ENCODE assay signal across 18 cellular contexts in genomic region chr14:62778310-62778709, GRCh38.
DNase-seq lines count a peak whose midpoint lies in the region; ATAC-seq, FAIRE-seq and TF ChIP-seq lines count a peak whose summit lies in the region.
"Had no signal": no experiment of that assay in that cellular context is flagged by ENCODE, and none has a peak within 500 bp of the region (broad histone marks: within the 10 kb centered on the region; RNA-seq: fewer than 3 reads in every experiment).

No MANE protein-coding gene starts in this region.

- H3K27ac ChIP-seq in A549, result no peak overlapping the region
- H3K27ac ChIP-seq in IMR-90 (ENCODE audit: insufficient read depth, low read length), result peak overlapping the region; percentile 9; the same call in 1 of the 2 replicates

- no peaks in the 10 kb centered on the region for H3K36me3 ChIP-seq in IMR-90 (ENCODE audit: control insufficient read depth, insufficient read depth, low read length)
- H3K36me3 ChIP-seq in endocrine pancreas (ENCODE audit: control insufficient read depth, insufficient read depth, low read length), result no peaks in the 10 kb centered on the region
- H3K36me3 ChIP-seq: HAP-1 had no signal

- H3K4me2 ChIP-seq in A549 (peak overlapping the region; percentile 9; the same call in 1 of the 3 replicates), IMR-90 (ENCODE audit: low read depth, low read length) (no peak overlapping the region)
- H3K4me2 ChIP-seq: GM23338 had no signal

- no peaks in the 10 kb centered on the region for H3K9me3 ChIP-seq in A549
- no peaks in the 10 kb centered on the region for H3K9me3 ChIP-seq in IMR-90 (ENCODE audit: control insufficient read depth, insufficient read depth, low read length)
- H3K9me3 ChIP-seq in endocrine pancreas (ENCODE audit: control insufficient read depth, low read length), result no peaks in the 10 kb centered on the region
- H3K9me3 ChIP-seq: HAP-1 had no signal

- H3K18ac ChIP-seq in IMR-90 (ENCODE audit: low read depth, low read length), result peak overlapping the region; percentile 81

- H3K79me1 ChIP-seq in IMR-90 (ENCODE audit: low read depth in 1 of 2, low read length in 2 of 2), result no peaks in the 10 kb centered on the region

- 37% methylated on average over 2 of the region's 2 CpGs for WGBS in A549 (ENCODE audit: missing lambda C conversion rate)
- WGBS in IMR-90 (ENCODE audit: extremely low coverage in 2 of 2, insufficient read length in 1 of 2), 2 experiments, result no CpG with 5 or more reads among the region's 2 CpGs

- peaks cover 24% of the 10 kb centered on the region for H3K9me3 Mint-ChIP-seq in activated naive CD4-positive, alpha-beta T cell treated with anti-CD3 and anti-CD28 coated beads, Interleukin-2, amount 10 ng/mL, durations not matched to agents 7 days and 5 days

- ATAC-seq in A549, result no peak
- ATAC-seq in IMR-90 (ENCODE audit: low read depth), result no peak; the same call in 1 of the 2 replicates
- ATAC-seq: GM23338 had no signal

- no peak overlapping the region for H3K23ac ChIP-seq in IMR-90 (ENCODE audit: low read depth, low read length)

- H3K9me1 ChIP-seq in IMR-90 (ENCODE audit: insufficient read depth, low read length), result no peaks in the 10 kb centered on the region; the same call in 1 of the 2 replicates

- no peak overlapping the region for H2BK120ac ChIP-seq in IMR-90 (ENCODE audit: low read depth, low read length)

- H3K4ac ChIP-seq in IMR-90 (ENCODE audit: low read depth, low read length), result no peak overlapping the region

- TF ChIP-seq EP300 in A549 (IDR thresholded peaks at IDR 0.05), result no peak

- no peaks in the 10 kb centered on the region for H3K4me1 ChIP-seq in A549
- H3K4me1 ChIP-seq in IMR-90 (ENCODE audit: control insufficient read depth, insufficient read depth, low read length), result peaks cover 3% of the 10 kb centered on the region
- H3K4me1 ChIP-seq in endocrine pancreas (ENCODE audit: control insufficient read depth, insufficient read depth, low read length), result no peaks in the 10 kb centered on the region
- H3K4me1 ChIP-seq: HAP-1 had no signal

- H3K27ac Mint-ChIP-seq in activated naive CD4-positive, alpha-beta T cell treated with anti-CD3 and anti-CD28 coated beads, Interleukin-2, amount 10 ng/mL, durations not matched to agents 7 days and 5 days, result no peak overlapping the region
- H3K27ac Mint-ChIP-seq: GM23338 had no signal

- DNase-seq in A549 (ENCODE audit: low read depth in 1 of 2, low spot score in 1 of 2) (no peak), IMR-90 (no peak), urothelium cell line (ENCODE audit: low spot score) (no peak), OCI-M1 (lab: John Stamatoyannopoulos, UW) (no peak)
- DNase-seq in activated CD4-positive, alpha-beta T cell treated with anti-CD3 and anti-CD28 coated beads, Interleukin-2, amount 50 U/mL, for 1 hour, result no peak
- DNase-seq in activated naive CD4-positive, alpha-beta T cell treated with anti-CD3 and anti-CD28 coated beads, Interleukin-2, amount 10 ng/mL, durations not matched to agents 7 days and 5 days, result no peak
- DNase-seq: 8988T; C1 segment of cervical spinal cord; Calu3; CD4-positive, alpha-beta memory T cell; COR-L47; DMS79 treated with DMSO at 0.1 percent for 48 hours; GF-D8 had no signal

- in situ Hi-C loops in IMR-90 (cut with MboI; ENCODE audit: low sequenced_read_pairs), result no loop called here

- no peak overlapping the region for H4K8ac ChIP-seq in IMR-90 (ENCODE audit: low read depth in 2 of 2, low read length in 2 of 2)

- H3K4me3 Mint-ChIP-seq in activated naive CD4-positive, alpha-beta T cell treated with anti-CD3 and anti-CD28 coated beads, Interleukin-2, amount 10 ng/mL, durations not matched to agents 7 days and 5 days, result no peak overlapping the region
- H3K4me3 Mint-ChIP-seq: CD4-positive, alpha-beta memory T cell; GM23338 had no signal

- no peak overlapping the region for H2BK20ac ChIP-seq in IMR-90 (ENCODE audit: low read depth, low read length)

- H4K20me1 ChIP-seq in IMR-90 (ENCODE audit: insufficient read depth, low read length), result no peaks in the 10 kb centered on the region

- no peak overlapping the region for H2AK5ac ChIP-seq in IMR-90 (ENCODE audit: low read depth, low read length)

- no peak overlapping the region for H3K9ac ChIP-seq in IMR-90 (ENCODE audit: low read depth, low read length)
- H3K9ac ChIP-seq in endocrine pancreas (ENCODE audit: control insufficient read depth, insufficient read depth, low read length), result no peak overlapping the region

- BruUV-seq in IMR-90 (replicated peaks; lab: Mats Ljungman, UMichigan), result no TSS peak

- intact Hi-C loops in IMR-90 (cut with micrococcal nuclease), result no loop called here

- H3K27me3 ChIP-seq in IMR-90 (ENCODE audit: control insufficient read depth, insufficient read depth, low read length) (no peaks in the 10 kb centered on the region), endocrine pancreas (ENCODE audit: control insufficient read depth, insufficient read depth, low read length) (no peaks in the 10 kb centered on the region)

- H4K91ac ChIP-seq in IMR-90 (ENCODE audit: insufficient read depth, low read depth, low read length), result no peak overlapping the region

- dilution Hi-C loops in IMR-90 (cut with HindIII; ENCODE audit: low sequenced_read_pairs, unreplicated experiment), result no loop called here

- POLR2A ChIA-PET in A549 (lab: Yijun Ruan, JAX) (no interaction called here), IMR-90 (lab: Charles Lee; ENCODE audit: unreplicated experiment) (no interaction called here)

- no peak overlapping the region; the same call in 1 of the 2 replicates for H3K56ac ChIP-seq in IMR-90 (ENCODE audit: extremely low read depth, insufficient read depth, low read length)

- CTCF ChIA-PET in A549 (lab: Yijun Ruan, JAX), result no interaction called here
- CTCF ChIA-PET in IMR-90 (lab: Yijun Ruan, JAX), result no interaction called here
- CTCF ChIA-PET in activated naive CD4-positive, alpha-beta T cell treated with anti-CD3 and anti-CD28 coated beads, Interleukin-2, amount 10 ng/mL, durations not matched to agents 7 days and 5 days (lab: Charles Lee), result no interaction called here

- no peak overlapping the region for H2AFZ ChIP-seq in IMR-90 (replicated peaks; ENCODE audit: low read length, poor library complexity)
- H2AFZ ChIP-seq: GM23338 had no signal

- H4K5ac ChIP-seq in IMR-90 (ENCODE audit: low read depth, low read length), result peak overlapping the region; percentile 52

- TF ChIP-seq RAD21 in A549 (conservative IDR thresholded peaks at IDR 0.05 in 1 of 2, IDR thresholded peaks at IDR 0.05 in 1 of 2) (no peak), IMR-90 (IDR thresholded peaks at IDR 0.05; ENCODE audit: low read length) (no peak)

- no peaks in the 10 kb centered on the region for H3K36me3 Mint-ChIP-seq in activated naive CD4-positive, alpha-beta T cell treated with anti-CD3 and anti-CD28 coated beads, Interleukin-2, amount 10 ng/mL, durations not matched to agents 7 days and 5 days
- H3K36me3 Mint-ChIP-seq: CD4-positive, alpha-beta memory T cell had no signal

- TF ChIP-seq POLR2A in A549 (IDR thresholded peaks at IDR 0.05; ENCODE audit: low read length) (no peak), IMR-90 (IDR thresholded peaks at IDR 0.05; ENCODE audit: low read depth, low read length) (no peak)

- H3K4me3 ChIP-seq in A549, result no peak overlapping the region
- no peak overlapping the region for H3K4me3 ChIP-seq in IMR-90 (ENCODE audit: insufficient read depth, low read depth, low read length)
- H3K4me3 ChIP-seq in endocrine pancreas (ENCODE audit: control insufficient read depth, insufficient read depth, low read length), result peak overlapping the region; percentile 2
- H3K4me3 ChIP-seq: GM23338, HAP-1 had no signal

- no peak overlapping the region for H2BK15ac ChIP-seq in IMR-90 (ENCODE audit: low read depth, low read length)

- H3K27me3 Mint-ChIP-seq in activated naive CD4-positive, alpha-beta T cell treated with anti-CD3 and anti-CD28 coated beads, Interleukin-2, amount 10 ng/mL, durations not matched to agents 7 days and 5 days, result no peaks in the 10 kb centered on the region

- H3K14ac ChIP-seq in IMR-90 (replicated peaks; ENCODE audit: low read depth, low read length), result no peak overlapping the region

- FAIRE-seq in A549 (lab: Jason Lieb, UNC) (no peak), urothelium cell line (lab: Jason Lieb, UNC) (peak; percentile 79)
- FAIRE-seq: GM12891, H54 had no signal

- no peak overlapping the region for H2BK5ac ChIP-seq in IMR-90 (ENCODE audit: low read depth, low read length, poor library complexity, severe bottlenecking)

- H2AK9ac ChIP-seq in IMR-90 (replicated peaks; ENCODE audit: low read depth, low read length, poor library complexity), result no peak overlapping the region

- TF ChIP-seq CTCF in A549 (IDR thresholded peaks at IDR 0.05) (no peak), IMR-90 (conservative IDR thresholded peaks at IDR 0.05; ENCODE audit: low read depth, low read length) (no peak)

- H3K4me1 Mint-ChIP-seq in activated naive CD4-positive, alpha-beta T cell treated with anti-CD3 and anti-CD28 coated beads, Interleukin-2, amount 10 ng/mL, durations not matched to agents 7 days and 5 days, result no peaks in the 10 kb centered on the region
- H3K4me1 Mint-ChIP-seq: CD4-positive, alpha-beta memory T cell had no signal

TF ChIP-seq in A549, 52 proteins besides CTCF, POLR2A, EP300 and RAD21 (continues in another document):
- no peak for TF ChIP-seq E2F6 (IDR thresholded peaks at IDR 0.05; ENCODE audit: borderline replicate concordance, low read depth)

TF ChIP-seq in IMR-90, 13 proteins besides CTCF, POLR2A, EP300 and RAD21 (continues in another document):
- TF ChIP-seq RFX5 (IDR thresholded peaks at IDR 0.05; ENCODE audit: low read depth, low read length) (no peak), ELK1 (IDR thresholded peaks at IDR 0.05; ENCODE audit: borderline replicate concordance, low read depth, low read length) (no peak), SMC3 (IDR thresholded peaks at IDR 0.05; ENCODE audit: low read depth, low read length) (no peak), FOS (IDR thresholded peaks at IDR 0.05; ENCODE audit: low read depth, low read length) (no peak), MAZ (IDR thresholded peaks at IDR 0.05; ENCODE audit: borderline replicate concordance, low read depth, low read length) (no peak), USF2 (IDR thresholded peaks at IDR 0.05; ENCODE audit: low read depth, low read length) (no peak)
